ENCODE assay signal across 22 cellular contexts in genomic region chr9:110092792-110093191, GRCh38.
"Had no signal": no experiment of that assay in that cellular context is flagged by ENCODE, and none has a peak within 500 bp of the region (broad histone marks: within the 10 kb centered on the region; RNA-seq: fewer than 3 reads in every experiment).

No MANE protein-coding gene starts in this region.

- H3K9me3 Mint-ChIP-seq: natural killer cell; neural crest cell; stimulated activated effector memory CD8-positive, alpha-beta T cell treated with anti-CD3 and anti-CD28 coated beads, Interleukin-12 subunit alpha, Interleukin-12 subunit beta, amount 100 ng/mL, for 72 hours; stimulated activated naive CD8-positive, alpha-beta T cell treated with anti-CD3 and anti-CD28 coated beads, Interleukin-15, Interleukin-2, amounts not matched to agents 100 ng/mL and 50 ng/mL, for 24 hours had no signal

- H3K9me3 ChIP-seq: heart right ventricle, mucosa of descending colon, psoas muscle, right lobe of liver, testis, tibial nerve, upper lobe of right lung, vagina had no signal

- H3K27me3 ChIP-seq: dorsolateral prefrontal cortex, heart right ventricle, right lobe of liver, testis, tibial nerve, upper lobe of right lung, vagina had no signal

- H3K4me3 Mint-ChIP-seq: natural killer cell; neural crest cell; stimulated activated effector memory CD8-positive, alpha-beta T cell treated with anti-CD3 and anti-CD28 coated beads, Interleukin-12 subunit alpha, Interleukin-12 subunit beta, amount 100 ng/mL, for 72 hours; stimulated activated naive CD8-positive, alpha-beta T cell treated with anti-CD3 and anti-CD28 coated beads, Interleukin-15, Interleukin-2, amounts not matched to agents 100 ng/mL and 50 ng/mL, for 24 hours had no signal

- ATAC-seq: heart right ventricle; left lobe of liver; mucosa of descending colon; natural killer cell; psoas muscle; right lobe of liver; stimulated activated effector memory CD8-positive, alpha-beta T cell treated with anti-CD3 and anti-CD28 coated beads, Interleukin-12 subunit alpha, Interleukin-12 subunit beta, amount 100 ng/mL, for 72 hours; upper lobe of right lung had no signal

- H3K27ac ChIP-seq: dorsolateral prefrontal cortex, heart right ventricle, psoas muscle, right lobe of liver, testis, tibial nerve, upper lobe of right lung, vagina had no signal

- H3K27ac Mint-ChIP-seq: natural killer cell; stimulated activated effector memory CD8-positive, alpha-beta T cell treated with anti-CD3 and anti-CD28 coated beads, Interleukin-12 subunit alpha, Interleukin-12 subunit beta, amount 100 ng/mL, for 72 hours; stimulated activated naive CD8-positive, alpha-beta T cell treated with anti-CD3 and anti-CD28 coated beads, Interleukin-15, Interleukin-2, amounts not matched to agents 100 ng/mL and 50 ng/mL, for 24 hours had no signal

- H3K4me3 ChIP-seq: dorsolateral prefrontal cortex, heart right ventricle, mucosa of descending colon, psoas muscle, right lobe of liver, testis, tibial nerve, upper lobe of right lung, vagina had no signal

- DNase-seq: cortex of kidney; dorsolateral prefrontal cortex; effector CD8-positive, alpha-beta T cell; heart right ventricle; hypothalamus; mammary epithelial cell; mucosa of descending colon; natural killer cell; occipital lobe; psoas muscle; retina; right lobe of liver; stimulated activated CD4-positive, alpha-beta T cell treated with anti-CD3 and anti-CD28 coated beads, Interleukin-4, amount 100 ng/mL, for 1 hour; stimulated activated CD8-positive, alpha-beta memory T cell treated with anti-CD3 and anti-CD28 coated beads, Interleukin-4, amount 100 ng/mL, for 48 hours; testis; upper lobe of right lung had no signal

- H3K27me3 Mint-ChIP-seq: stimulated activated naive CD8-positive, alpha-beta T cell treated with anti-CD3 and anti-CD28 coated beads, Interleukin-15, Interleukin-2, amounts not matched to agents 100 ng/mL and 50 ng/mL, for 24 hours had no signal

- H3K4me1 ChIP-seq: testis had no signal

- H3K36me3 Mint-ChIP-seq: natural killer cell had no signal

- H3K36me3 ChIP-seq: heart right ventricle, right lobe of liver, tibial nerve, upper lobe of right lung, vagina had no signal
